ENCODE assay signal across 21 cellular contexts in the genomic region with DNA sequence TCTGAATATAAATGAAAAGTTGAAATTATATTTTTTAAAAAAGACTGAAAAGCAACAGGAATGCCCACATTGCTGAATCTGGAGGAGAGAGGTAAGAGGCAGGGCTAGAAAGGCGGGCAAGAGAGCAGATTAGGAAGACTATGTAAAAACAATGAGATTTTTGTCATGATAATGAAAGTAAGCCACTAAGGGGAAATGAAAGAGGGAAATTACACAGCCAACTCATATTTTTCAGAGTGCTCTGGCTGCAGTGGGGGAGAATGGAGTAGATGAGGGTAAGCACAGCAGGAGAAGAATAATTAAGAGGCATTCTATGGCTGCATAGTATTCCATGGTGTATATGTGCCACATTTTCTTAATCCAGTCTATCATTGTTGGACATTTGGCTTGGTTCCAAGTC.
DNase-seq lines count a peak whose midpoint lies in the region; ATAC-seq, FAIRE-seq and TF ChIP-seq lines count a peak whose summit lies in the region.
"Had no signal": no experiment of that assay in that cellular context is flagged by ENCODE, and none has a peak within 500 bp of the region (broad histone marks: within the 10 kb centered on the region; RNA-seq: fewer than 3 reads in every experiment).

No MANE protein-coding gene starts in this region.

- no peak for TF ChIP-seq CTCF in gastroesophageal sphincter (IDR thresholded peaks at IDR 0.05)

- FAIRE-seq in GM12891 (lab: Jason Lieb, UNC), result no peak
- FAIRE-seq: H54 had no signal

- ATAC-seq in GM19351 (IDR thresholded peaks at IDR 0.05; ENCODE audit: unreplicated experiment) (peak; percentile 98), HG02763 (IDR thresholded peaks at IDR 0.05; ENCODE audit: unreplicated experiment) (peak; percentile 97), HG03378 (IDR thresholded peaks at IDR 0.05; ENCODE audit: unreplicated experiment) (peak; percentile 92), gastroesophageal sphincter (no peak)
- ATAC-seq: activated CD8-positive, alpha-beta memory T cell treated with anti-CD3 and anti-CD28 coated beads, Interleukin-2, amount 10 ng/mL, durations not matched to agents 7 days and 5 days; upper lobe of right lung had no signal

- H3K27me3 ChIP-seq in gastroesophageal sphincter, result no peaks in the 10 kb centered on the region
- H3K27me3 ChIP-seq: Peyer's patch, upper lobe of right lung had no signal

- H3K4me1 ChIP-seq in gastroesophageal sphincter, result peaks cover 0 to 6% (median 0%) of the 10 kb centered on the region in 3 donors
- H3K4me1 ChIP-seq: Peyer's patch, upper lobe of right lung had no signal

- no peak overlapping the region for H3K4me3 ChIP-seq in gastroesophageal sphincter
- H3K4me3 ChIP-seq: Peyer's patch, upper lobe of right lung had no signal

- no peak for DNase-seq in GM12891 (ENCODE audit: insufficient read length, low spot score)
- no peak for DNase-seq in globus pallidus (ENCODE audit: low spot score)
- DNase-seq in NCI-H2107 treated with DMSO at 0.1 percent for 48 hours (lab: John Stamatoyannopoulos, UW; ENCODE audit: unreplicated experiment), result no peak
- no peak for DNase-seq in effector CD4-positive, alpha-beta T cell
- DNase-seq: activated B cell treated with CpG ODN at 0.5 μM for 24 hours; activated CD8-positive, alpha-beta memory T cell treated with anti-CD3 and anti-CD28 coated beads, Interleukin-2, amount 10 ng/mL, durations not matched to agents 7 days and 5 days; activated naive CD4-positive, alpha-beta T cell treated with Interleukin-2 at 50 U/mL for 16 hours; CD4-positive, alpha-beta memory T cell; dermis blood vessel endothelial cell; hippocampal formation; Kasumi-1; NCI-H187; Peyer's patch; stimulated activated naive CD4-positive, alpha-beta T cell; SW 1271; upper lobe of right lung had no signal

- H3K9me3 ChIP-seq in gastroesophageal sphincter, result peaks cover 0 to 9% (median 0%) of the 10 kb centered on the region in 3 donors
- H3K9me3 ChIP-seq: Peyer's patch, upper lobe of right lung had no signal

- H3K36me3 ChIP-seq in gastroesophageal sphincter, result no peaks in the 10 kb centered on the region
- H3K36me3 ChIP-seq: Peyer's patch, upper lobe of right lung had no signal

- WGBS in gastroesophageal sphincter (ENCODE audit: low coverage in 1 of 2), 2 donors, result 60 to 91% methylated on average over 1 of the region's 1 CpG

- TF ChIP-seq EP300 in gastroesophageal sphincter (IDR thresholded peaks at IDR 0.05), result no peak

- H3K27ac ChIP-seq in gastroesophageal sphincter, result no peak overlapping the region
- H3K27ac ChIP-seq: Peyer's patch, upper lobe of right lung had no signal

- TF ChIP-seq POLR2A in GM12891 (IDR thresholded peaks at IDR 0.05; ENCODE audit: low read depth, low read length), result no peak
- TF ChIP-seq POLR2A in gastroesophageal sphincter (IDR thresholded peaks at IDR 0.05), result no peak

TF ChIP-seq in GM12891, 5 proteins besides CTCF, POLR2A, EP300 and RAD21:
- TF ChIP-seq TAF1 (IDR thresholded peaks at IDR 0.05; ENCODE audit: low read depth, low read length) (no peak), POLR2AphosphoS5 (IDR thresholded peaks at IDR 0.05; ENCODE audit: low read depth, low read length) (no peak), SPI1 (IDR thresholded peaks at IDR 0.05; ENCODE audit: low read depth, low read length) (peak; percentile 68), POU2F2 (IDR thresholded peaks at IDR 0.05; ENCODE audit: low read depth, low read length) (no peak)
